9 cellular contexts compared by ENCODE assay signal in genomic region chr11:75428301-75428724, GRCh38. TPM values are rescaled to one million over a fixed set of nuclear protein-coding genes. Genes with fewer than 3 reads are reported as not detected.
DNase-seq lines count a peak whose midpoint lies in the region; ATAC-seq and TF ChIP-seq lines count a peak whose summit lies in the region.
"Had no signal": no experiment of that assay in that cellular context is flagged by ENCODE, and none has a peak within 500 bp of the region (broad histone marks: within the 10 kb centered on the region; RNA-seq: fewer than 3 reads in every experiment).

No MANE protein-coding gene starts in this region.

- H3K4me2 ChIP-seq in mammary epithelial cell (ENCODE audit: insufficient read depth, low read depth, low read length), result peak overlapping the region; percentile 89
- H3K4me2 ChIP-seq: KMS-11 had no signal

- peaks cover 19% of the 10 kb centered on the region for H3K4me1 ChIP-seq in mammary epithelial cell (ENCODE audit: insufficient read depth, low read length)

- H3K36me3 Mint-ChIP-seq in WTC11, result peaks cover 9% of the 10 kb centered on the region

- POLR2A ChIA-PET in WTC11 (lab: Charles Lee), result interaction anchor here (0.6 kb wide), 1 partner anchor 61 kb away, joined by 3 read pairs; no protein-coding TSS in a partner anchor

- H3K27ac ChIP-seq in mammary epithelial cell (ENCODE audit: insufficient read depth, low read depth, low read length), result no peak overlapping the region
- H3K27ac ChIP-seq: KMS-11 had no signal

- peaks cover 71% of the 10 kb centered on the region for H3K27me3 Mint-ChIP-seq in WTC11 (ENCODE audit: low read depth)

- CTCF ChIA-PET in WTC11 (lab: Charles Lee) (interaction anchor here (0.6 to 1.3 kb wide), 6 partner anchors 23 to 1633 kb away, joined by 3 to 9 read pairs (median 3); partner anchors contain the start of gene GDPD5), mammary epithelial cell (lab: Charles Lee; ENCODE audit: low non-redundant PET) (no interaction called here)

- H3K9me3 Mint-ChIP-seq in WTC11, result peaks cover 9% of the 10 kb centered on the region

- no peaks in the 10 kb centered on the region for H3K36me3 ChIP-seq in mammary epithelial cell (ENCODE audit: insufficient read depth, low read length)

- no peak for TF ChIP-seq CTCF in WTC11 (IDR thresholded peaks at IDR 0.05)
- TF ChIP-seq CTCF in mammary epithelial cell (conservative IDR thresholded peaks at IDR 0.05 in 1 of 2, IDR thresholded peaks at IDR 0.05 in 1 of 2; ENCODE audit: extremely low read depth in 1 of 2, insufficient read depth in 1 of 2, low read depth in 1 of 2, low read length in 2 of 2), result no peak

- no peak overlapping the region for H3K27ac Mint-ChIP-seq in WTC11

- peak; percentile 64 for DNase-seq in ELR (ENCODE audit: low read depth)
- peak; percentile 85 for DNase-seq in WTC11 (ENCODE audit: low spot score)
- DNase-seq in mammary epithelial cell, result no peak
- DNase-seq in kidney glomerular epithelial cell (lab: John Stamatoyannopoulos, UW), result peak; percentile 65
- DNase-seq in stimulated activated CD4-positive, alpha-beta T cell treated with anti-CD3 and anti-CD28 coated beads, Interleukin-1b, Interleukin-23, amount 100 ng/mL, for 4 hours (ENCODE audit: low read depth in 2 of 2), result peak; percentile 33 to 57

- no TSS peak for BruUV-seq in mammary epithelial cell (replicated peaks; lab: Mats Ljungman, UMichigan)

- 9% methylated on average over 14 of the region's 30 CpGs for WGBS in mammary epithelial cell (ENCODE audit: low coverage, missing lambda C conversion rate)

- no peak overlapping the region for H3K9ac ChIP-seq in mammary epithelial cell (ENCODE audit: insufficient read depth, low read length)
- H3K9ac ChIP-seq: KMS-11 had no signal

- no peaks in the 10 kb centered on the region for H4K20me1 ChIP-seq in mammary epithelial cell (ENCODE audit: insufficient read depth, low read length)

- H2AFZ ChIP-seq in mammary epithelial cell (ENCODE audit: low read depth, low read length), result peak overlapping the region; percentile 90

- intact Hi-C loops in mammary epithelial cell (cut with micrococcal nuclease), result no loop called here

- peak; percentile 54 for ATAC-seq in HG03460 (IDR thresholded peaks at IDR 0.05; ENCODE audit: unreplicated experiment)
- peak; percentile 47 for ATAC-seq in WTC11
- no peak for ATAC-seq in GM21367 (IDR thresholded peaks at IDR 0.05; ENCODE audit: unreplicated experiment)
- no peak for ATAC-seq in HG03442 (IDR thresholded peaks at IDR 0.05; ENCODE audit: unreplicated experiment)

- peak overlapping the region; percentile 29; the same call in 1 of the 2 replicates for H3K4me3 Mint-ChIP-seq in WTC11

- H3K79me2 ChIP-seq in mammary epithelial cell (ENCODE audit: insufficient read depth, low read length), result no peaks in the 10 kb centered on the region

- peaks cover 6% of the 10 kb centered on the region for H3K27me3 ChIP-seq in mammary epithelial cell (ENCODE audit: insufficient read depth, low read length)

- H3K9me3 ChIP-seq in mammary epithelial cell (replicated peaks; ENCODE audit: insufficient read depth, low read length), result peaks cover 5% of the 10 kb centered on the region

- in situ Hi-C loops in mammary epithelial cell (cut with MboI; ENCODE audit: low sequenced_read_pairs in 2 of 2), result no loop called here

- dilution Hi-C loops in mammary epithelial cell (cut with HindIII; ENCODE audit: low sequenced_read_pairs), result no loop called here

- peaks cover 41% of the 10 kb centered on the region for H3K4me1 Mint-ChIP-seq in WTC11

- peak overlapping the region in 2 of 3 experiments; percentile 54 to 59 for H3K4me3 ChIP-seq in mammary epithelial cell (replicated peaks in 1 of 3; ENCODE audit: insufficient read depth in 1 of 3, low read depth in 2 of 3, low read length in 3 of 3)

TF ChIP-seq in WTC11, 78 proteins besides CTCF, POLR2A, EP300 and RAD21:
- TF ChIP-seq ZSCAN18 (CRISPR knock-in tag; IDR thresholded peaks at IDR 0.05) (no peak), NR2C2 (CRISPR knock-in tag; IDR thresholded peaks at IDR 0.05) (no peak), RORB (CRISPR knock-in tag; IDR thresholded peaks at IDR 0.05) (no peak), ETV6 (CRISPR knock-in tag; IDR thresholded peaks at IDR 0.05) (no peak), FOXJ3 (CRISPR knock-in tag; IDR thresholded peaks at IDR 0.05; ENCODE audit: borderline replicate concordance) (no peak), GTF2I (CRISPR knock-in tag; conservative IDR thresholded peaks at IDR 0.05) (no peak), PRRX2 (CRISPR knock-in tag; IDR thresholded peaks at IDR 0.05) (no peak), EMX1 (CRISPR knock-in tag; IDR thresholded peaks at IDR 0.05) (no peak), OVOL2 (CRISPR knock-in tag; IDR thresholded peaks at IDR 0.05; ENCODE audit: borderline replicate concordance) (no peak), FOXP4 (CRISPR knock-in tag; IDR thresholded peaks at IDR 0.05) (no peak), NFYB (CRISPR knock-in tag; conservative IDR thresholded peaks at IDR 0.05; ENCODE audit: low read depth) (peak; percentile 54), KAT7 (CRISPR knock-in tag; IDR thresholded peaks at IDR 0.05; ENCODE audit: borderline replicate concordance) (no peak), ELF4 (CRISPR knock-in tag; IDR thresholded peaks at IDR 0.05; ENCODE audit: low read depth) (no peak), SP1 (CRISPR knock-in tag; conservative IDR thresholded peaks at IDR 0.05) (0 out of 2 replicates have a peak, but pooled peaks have one; percentile 25)

RNA-seq across cellular contexts. Expression of gene KLHL35, which starts 4.7 kb away (rescaled TPM):
- 0.22 to 0.60 TPM (median 0.39 TPM) in 3 replicates for total RNA-seq in WTC11 (2021)
- 1 to 10 TPM; 2.4 to 3.7 TPM for total RNA-seq in mammary epithelial cell
- 0.43 TPM for polyA plus RNA-seq in mammary epithelial cell
- polyA minus RNA-seq in mammary epithelial cell, result not detected

RNA-seq across cellular contexts. Expression of gene RPS3, which starts 29.0 kb away (rescaled TPM):
- total RNA-seq in WTC11 (2021) (3,967 to 4,516 TPM (median 4,446 TPM) in 3 replicates), mammary epithelial cell (1,000 to 10,000 TPM; 1,423 to 2,367 TPM)
- 3,767 TPM for polyA plus RNA-seq in mammary epithelial cell
- 2,014 TPM for polyA minus RNA-seq in mammary epithelial cell

Comparison
In these comparisons a context has a peak if more than half of its experiments do, and no peak if none do; other contexts are left out.
1. ATAC-seq: peak in HG03460 (single experiment) and WTC11 (single experiment); none in GM21367 (single experiment) and HG03442 (single experiment).